ENCODE assay signal across 8 cellular contexts in genomic region chr1:156193488-156194299, GRCh38. TPM values are rescaled to one million over a fixed set of nuclear protein-coding genes. Genes with fewer than 3 reads are reported as not detected.
DNase-seq lines count a peak whose midpoint lies in the region; ATAC-seq, FAIRE-seq and TF ChIP-seq lines count a peak whose summit lies in the region.

Gene SLC25A44 (plus strand): TSS chr1:156194104. CDS start chr1:156199848, 5,744 bp downstream.

- H3K36me3 ChIP-seq in BJ (ENCODE audit: control insufficient read depth, insufficient read depth, low read length) (peaks cover 2% of the 10 kb centered on the region; the same call in 1 of the 2 replicates), kidney (ENCODE audit: control insufficient read depth in 1 of 2, insufficient read depth in 2 of 2, low read length in 2 of 2) (peaks cover 3 to 5% of the 10 kb centered on the region in 2 donors)

- TF ChIP-seq CTCF in BJ (IDR thresholded peaks at IDR 0.05; ENCODE audit: insufficient read depth, low read depth, low read length) (peak; percentile 63), choroid plexus epithelial cell (conservative IDR thresholded peaks at IDR 0.05; ENCODE audit: low read depth, low read length) (peak; percentile 66), kidney (IDR thresholded peaks at IDR 0.05; ENCODE audit: borderline replicate concordance, extremely low read depth, insufficient read depth) (peak; percentile 47)

- CTCF ChIA-PET in BJ (lab: Yijun Ruan, JAX) = interaction anchor here (0.6 to 1.3 kb wide), 4 partner anchors 25 to 98 kb away, joined by 3 to 4 read pairs (median 4); partner anchors contain the start of gene SEMA4A
- CTCF ChIA-PET in activated CD4-positive, alpha-beta T cell treated with anti-CD3 and anti-CD28 coated beads for 36 hours (lab: Charles Lee) = interaction anchor here (0.7 to 1.7 kb wide), 8 partner anchors 12 to 397 kb away, joined by 3 to 4 read pairs (median 3); no protein-coding TSS in a partner anchor

- H3K27ac ChIP-seq in kidney (ENCODE audit: low read depth in 2 of 2, low read length in 2 of 2) = peak within 1 kb of the TSS; percentile 66 to 81

- no peaks in the 10 kb centered on the region for H3K27me3 ChIP-seq in BJ (ENCODE audit: control insufficient read depth, insufficient read depth, low read length)

- H3K27me3 Mint-ChIP-seq in activated CD4-positive, alpha-beta T cell treated with anti-CD3 and anti-CD28 coated beads for 36 hours = no peaks in the 10 kb centered on the region

- peaks cover 43% of the 10 kb centered on the region for H3K36me3 Mint-ChIP-seq in activated CD4-positive, alpha-beta T cell treated with anti-CD3 and anti-CD28 coated beads for 36 hours (ENCODE audit: low read depth)

- POLR2A ChIA-PET in BJ (lab: Charles Lee) = interaction anchor here (0.7 to 1.0 kb wide), 2 partner anchors 19 to 48 kb away, joined by 3 to 6 read pairs; partner anchors contain the start of gene PMF1
- POLR2A ChIA-PET in activated CD4-positive, alpha-beta T cell treated with anti-CD3 and anti-CD28 coated beads for 36 hours (lab: Charles Lee) = interaction anchor here (0.6 to 1.9 kb wide), 7 partner anchors 16 to 217 kb away, joined by 3 to 17 read pairs (median 4); partner anchors contain the start of gene PMF1

- H3K4me3 ChIP-seq in BJ (ENCODE audit: low read depth, low read length) = peak within 1 kb of the TSS; percentile 65
- H3K4me3 ChIP-seq in choroid plexus epithelial cell (ENCODE audit: low read depth, low read length) = peak within 1 kb of the TSS; percentile 96
- peak within 1 kb of the TSS; percentile 93 to 95 for H3K4me3 ChIP-seq in kidney (ENCODE audit: low read length in 2 of 2)

- H3K9me3 ChIP-seq in kidney (ENCODE audit: control insufficient read depth in 1 of 2, low read length in 2 of 2) = no peaks in the 10 kb centered on the region

- H3K4me1 ChIP-seq in kidney (ENCODE audit: control insufficient read depth in 1 of 2, insufficient read depth in 1 of 2, low read depth in 1 of 2, low read length in 2 of 2) = peaks cover 14 to 17% of the 10 kb centered on the region in 2 donors

- peak; percentile 95 for ATAC-seq in HG03442 (IDR thresholded peaks at IDR 0.05; ENCODE audit: unreplicated experiment)
- peak; percentile 96 for ATAC-seq in activated CD4-positive, alpha-beta T cell treated with anti-CD3 and anti-CD28 coated beads for 36 hours

- peak; percentile 98 for FAIRE-seq in kidney (lab: Jason Lieb, UNC)

- DNase-seq in BJ (ENCODE audit: low read depth) (peak; percentile 96), GM19238 (ENCODE audit: insufficient read length, low spot score) (peak; percentile 94), NCI-H524 (lab: John Stamatoyannopoulos, UW) (peak; percentile 98 to 99), choroid plexus epithelial cell (ENCODE audit: low read depth) (peak; percentile 100), kidney (peak; percentile 98)
- peak; percentile 98 for DNase-seq in activated CD4-positive, alpha-beta T cell treated with anti-CD3 and anti-CD28 coated beads for 36 hours
- peak; percentile 98 for DNase-seq in stimulated activated CD4-positive, alpha-beta T cell treated with anti-CD3 and anti-CD28 coated beads, Interleukin-15, amount 100 ng/mL, for 24 hours

- intact Hi-C loops in activated CD4-positive, alpha-beta T cell treated with anti-CD3 and anti-CD28 coated beads for 36 hours (cut with DNase I, micrococcal nuclease) = loop anchor here (1.0 to 5.0 kb wide), 14 partner anchors 19 to 334 kb away; partner anchors contain the start of genes SMG5 (in 2 of the 2), CCT3 (in 1 of the 2), KHDC4 (in 1 of the 2) and PMF1 (in 1 of the 2)
- intact Hi-C loops in kidney (cut with DNase I) = no loop called here

- peaks cover 43% of the 10 kb centered on the region for H3K4me1 Mint-ChIP-seq in activated CD4-positive, alpha-beta T cell treated with anti-CD3 and anti-CD28 coated beads for 36 hours

- peak within 1 kb of the TSS; percentile 78 to 87 for H3K9ac ChIP-seq in kidney (ENCODE audit: low read length in 2 of 2)

- H3K27ac Mint-ChIP-seq in activated CD4-positive, alpha-beta T cell treated with anti-CD3 and anti-CD28 coated beads for 36 hours = peak within 1 kb of the TSS; percentile 97

- peak within 1 kb of the TSS; percentile 100 for H3K4me3 Mint-ChIP-seq in activated CD4-positive, alpha-beta T cell treated with anti-CD3 and anti-CD28 coated beads for 36 hours

- H3K9me3 Mint-ChIP-seq in activated CD4-positive, alpha-beta T cell treated with anti-CD3 and anti-CD28 coated beads for 36 hours (ENCODE audit: low read depth) = no peaks in the 10 kb centered on the region

RNA-seq across cellular contexts. Expression of gene SLC25A44, which starts in this region (rescaled TPM):
- polyA plus RNA-seq in BJ (2011; rRNA removed) = 21.4 and 25.8 TPM in 2 replicates
- polyA minus RNA-seq in BJ (2011; rRNA and poly(A)+ RNA removed) = 15.5 and 19.8 TPM in 2 replicates
- 10 to 100 TPM; 42.4 to 51.9 TPM for total RNA-seq in activated CD4-positive, alpha-beta T cell treated with anti-CD3 and anti-CD28 coated beads for 36 hours
- total RNA-seq in kidney = 28.1 TPM
- polyA plus RNA-seq in kidney (ENCODE audit: insufficient read depth, low read depth, low replicate concordance) = 29.0 TPM

Comparison
In these comparisons a context has a peak if more than half of its experiments do, and no peak if none do; other contexts are left out.
1. Peak in every context shown above with its lines: DNase-seq, ATAC-seq, H3K4me3 ChIP-seq and H3K27ac ChIP-seq.